8 cellular contexts compared by ENCODE assay signal in genomic region chrX:153926863-153927685, GRCh38. TPM values are rescaled to one million over a fixed set of nuclear protein-coding genes. Genes with fewer than 3 reads are reported as not detected.
DNase-seq lines count a peak whose midpoint lies in the region; ATAC-seq and TF ChIP-seq lines count a peak whose summit lies in the region.

No MANE protein-coding gene starts in this region.

- H3K36me3 ChIP-seq in SK-N-MC (ENCODE audit: insufficient read depth, low read length) (peaks cover 4% of the 10 kb centered on the region; the same call in 1 of the 2 replicates), iPS DF 6.9 (ENCODE audit: control insufficient read depth, insufficient read depth, low read length) (peaks cover 14% of the 10 kb centered on the region)

- peaks cover 49% of the 10 kb centered on the region for H3K4me1 Mint-ChIP-seq in CD4-positive, alpha-beta T cell (ENCODE audit: low read depth)
- peaks cover 24% of the 10 kb centered on the region for H3K4me1 Mint-ChIP-seq in activated naive CD8-positive, alpha-beta T cell treated with anti-CD3 and anti-CD28 coated beads for 36 hours

- H3K27ac ChIP-seq in CD4-positive, alpha-beta T cell (ENCODE audit: low read depth, low read length), result peak overlapping the region; percentile 97
- H3K27ac ChIP-seq in SK-N-MC (peak overlapping the region; percentile 94), iPS DF 6.9 (ENCODE audit: low read length) (no peak overlapping the region)

- DNase-seq in CD4-positive, alpha-beta T cell, result peak; percentile 53 to 79 (median 71)
- DNase-seq in Kasumi-1 (lab: John Stamatoyannopoulos, UW) (peak; percentile 90 to 94), SK-N-MC (ENCODE audit: low read depth, low spot score) (peak; percentile 64), iPS DF 6.9 (ENCODE audit: low read depth, low spot score) (no peak), NCI-H128 (lab: John Stamatoyannopoulos, UW; ENCODE audit: unreplicated experiment) (no peak)
- peak; percentile 79 for DNase-seq in activated naive CD8-positive, alpha-beta T cell treated with anti-CD3 and anti-CD28 coated beads for 36 hours
- DNase-seq in stimulated activated CD4-positive, alpha-beta T cell treated with anti-CD3 and anti-CD28 coated beads, Interleukin-12 subunit alpha, Interleukin-12 subunit beta, amount 100 ng/mL, for 24 hours (ENCODE audit: low read depth in 2 of 2), result peak; percentile 45 to 57

- H3K4me3 ChIP-seq in SK-N-MC (peak overlapping the region; percentile 81), iPS DF 6.9 (ENCODE audit: low read length) (peak overlapping the region; percentile 68; the same call in 1 of the 2 replicates)

- H3K4me3 Mint-ChIP-seq in CD4-positive, alpha-beta T cell, result peak overlapping the region; percentile 93
- peak overlapping the region; percentile 85 for H3K4me3 Mint-ChIP-seq in activated naive CD8-positive, alpha-beta T cell treated with anti-CD3 and anti-CD28 coated beads for 36 hours

- POLR2A ChIA-PET in CD4-positive, alpha-beta T cell (lab: Charles Lee), result interaction anchor here (0.6 to 7.2 kb wide), 23 partner anchors 9 to 986 kb away, joined by 3 to 196 read pairs (median 5); partner anchors contain the start of genes AVPR2, HCFC1, IDH3G and IKBKG

- H3K9me3 Mint-ChIP-seq in CD4-positive, alpha-beta T cell, result no peaks in the 10 kb centered on the region
- H3K9me3 Mint-ChIP-seq in activated naive CD8-positive, alpha-beta T cell treated with anti-CD3 and anti-CD28 coated beads for 36 hours, result no peaks in the 10 kb centered on the region

- H3K27me3 Mint-ChIP-seq in CD4-positive, alpha-beta T cell, result no peaks in the 10 kb centered on the region
- no peaks in the 10 kb centered on the region for H3K27me3 Mint-ChIP-seq in activated naive CD8-positive, alpha-beta T cell treated with anti-CD3 and anti-CD28 coated beads for 36 hours

- H3K9ac ChIP-seq in SK-N-MC (ENCODE audit: insufficient read length), result peak overlapping the region; percentile 95

- ATAC-seq in CD4-positive, alpha-beta T cell (ENCODE audit: poor library complexity), result peak; percentile 51
- peak; percentile 38 for ATAC-seq in GM19463 (IDR thresholded peaks at IDR 0.05; ENCODE audit: unreplicated experiment)

- no CpG with 5 or more reads among the region's 32 CpGs for WGBS in iPS DF 6.9 (ENCODE audit: insufficient coverage, insufficient read length)

- CTCF ChIA-PET in CD4-positive, alpha-beta T cell (lab: Charles Lee), result interaction anchor here (0.9 to 8.3 kb wide), 4 partner anchors 10 to 41 kb away, joined by 3 to 101 read pairs (median 4); no protein-coding TSS in a partner anchor

- peak overlapping the region; percentile 99 for H3K27ac Mint-ChIP-seq in CD4-positive, alpha-beta T cell
- H3K27ac Mint-ChIP-seq in activated naive CD8-positive, alpha-beta T cell treated with anti-CD3 and anti-CD28 coated beads for 36 hours, result peak overlapping the region; percentile 97

- no peak for TF ChIP-seq CTCF in CD4-positive, alpha-beta T cell (IDR thresholded peaks at IDR 0.05)

- H3K4me1 ChIP-seq in iPS DF 6.9 (ENCODE audit: control insufficient read depth, insufficient read depth, low read length), result 0 out of 2 replicates have a peak, but pooled peaks cover 1% of the 10 kb centered on the region

- H3K27me3 ChIP-seq in CD4-positive, alpha-beta T cell (ENCODE audit: control insufficient read depth, insufficient read depth, low read length), result no peaks in the 10 kb centered on the region
- H3K27me3 ChIP-seq in iPS DF 6.9 (ENCODE audit: control insufficient read depth, insufficient read depth, low read length), result no peaks in the 10 kb centered on the region

- H3K36me3 Mint-ChIP-seq in CD4-positive, alpha-beta T cell (ENCODE audit: low read depth), result peaks cover 60% of the 10 kb centered on the region
- peaks cover 32% of the 10 kb centered on the region for H3K36me3 Mint-ChIP-seq in activated naive CD8-positive, alpha-beta T cell treated with anti-CD3 and anti-CD28 coated beads for 36 hours

- no peaks in the 10 kb centered on the region for H3K9me3 ChIP-seq in CD4-positive, alpha-beta T cell (ENCODE audit: control insufficient read depth, low read length)
- H3K9me3 ChIP-seq in SK-N-MC (ENCODE audit: low read depth, low read length) (no peaks in the 10 kb centered on the region), iPS DF 6.9 (ENCODE audit: control insufficient read depth, insufficient read depth, low read length) (no peaks in the 10 kb centered on the region)

- intact Hi-C loops in CD4-positive, alpha-beta T cell (cut with DNase I, micrococcal nuclease), result loop anchor here (1.0 to 2.0 kb wide), 2 partner anchors 40 to 132 kb away; partner anchors contain the start of genes IDH3G (in 1 of the 2) and SSR4 (in 1 of the 2)

RNA-seq across cellular contexts. Expression of gene ARHGAP4, which starts 1.0 kb away (rescaled TPM):
- 100 to 1,000 TPM; 456 to 463 TPM for total RNA-seq in CD4-positive, alpha-beta T cell
- 100 to 1,000 TPM; 112 to 123 TPM for total RNA-seq in activated naive CD8-positive, alpha-beta T cell treated with anti-CD3 and anti-CD28 coated beads for 36 hours

RNA-seq across cellular contexts. Expression of gene NAA10, which starts 7.8 kb away (rescaled TPM):
- total RNA-seq in CD4-positive, alpha-beta T cell, result 10 to 100 TPM; 41.5 to 42.0 TPM
- total RNA-seq in activated naive CD8-positive, alpha-beta T cell treated with anti-CD3 and anti-CD28 coated beads for 36 hours, result 100 to 1,000 TPM; 150 to 153 TPM

RNA-seq across cellular contexts. Expression of gene RENBP, which starts 17.4 kb away (rescaled TPM):
- total RNA-seq in CD4-positive, alpha-beta T cell, result 1 to 10 TPM; 8.6 to 9.3 TPM
- total RNA-seq in activated naive CD8-positive, alpha-beta T cell treated with anti-CD3 and anti-CD28 coated beads for 36 hours, result 10 to 100 TPM; 15.2 to 15.7 TPM

RNA-seq across cellular contexts. Expression of gene AVPR2, which starts 22.6 kb away (rescaled TPM):
- not detected for total RNA-seq in CD4-positive, alpha-beta T cell
- total RNA-seq in activated naive CD8-positive, alpha-beta T cell treated with anti-CD3 and anti-CD28 coated beads for 36 hours, result not detected

RNA-seq across cellular contexts. Expression of gene L1CAM, which starts 41.1 kb away (rescaled TPM):
- 1 to 10 TPM in 1 of 2 experiments, under 1 TPM in 1; 0.89 to 1.2 TPM for total RNA-seq in CD4-positive, alpha-beta T cell
- under 1 TPM; 0.16 to 0.29 TPM for total RNA-seq in activated naive CD8-positive, alpha-beta T cell treated with anti-CD3 and anti-CD28 coated beads for 36 hours

Comparison
In these comparisons a context has a peak if more than half of its experiments do, and no peak if none do; other contexts are left out.
1. DNase-seq: peak in CD4-positive, alpha-beta T cell (10 of 10), Kasumi-1 (2 of 2), SK-N-MC (single experiment), activated naive CD8-positive, alpha-beta T cell treated with anti-CD3 and anti-CD28 coated beads for 36 hours (single experiment) and stimulated activated CD4-positive, alpha-beta T cell treated with anti-CD3 and anti-CD28 coated beads, Interleukin-12 subunit alpha, Interleukin-12 subunit beta, amount 100 ng/mL, for 24 hours (2 of 2); none in iPS DF 6.9 (single experiment) and NCI-H128 (single experiment).